ENCODE assay signal across 8 cellular contexts in genomic region chr1:53326088-53326597, GRCh38.
DNase-seq lines count a peak whose midpoint lies in the region; ATAC-seq lines count a peak whose summit lies in the region.

No MANE protein-coding gene starts in this region.

- DNase-seq in AG20443 (ENCODE audit: low spot score) (peak; percentile 94), NCI-H345 (lab: John Stamatoyannopoulos, UW) (peak; percentile 92), cerebellar cortex (ENCODE audit: low spot score) (peak; percentile 87), kidney glomerular epithelial cell (lab: John Stamatoyannopoulos, UW) (peak; percentile 90)
- DNase-seq in activated CD4-positive, CD25-positive, alpha-beta regulatory T cell (lab: John Stamatoyannopoulos, UW), result peak; percentile 88 to 96 (median 93)
- DNase-seq in stimulated activated CD4-positive, alpha-beta T cell treated with anti-CD3 and anti-CD28 coated beads, Interleukin-15, amount 100 ng/mL, for 24 hours, result peak; percentile 98

- ATAC-seq in GM19025 (IDR thresholded peaks at IDR 0.05; ENCODE audit: low read depth, unreplicated experiment) (peak; percentile 90), HG03196 (IDR thresholded peaks at IDR 0.05; ENCODE audit: unreplicated experiment) (peak; percentile 78)

Comparison
In these comparisons a context has a peak if more than half of its experiments do, and no peak if none do; other contexts are left out.
1. Peak in every context shown above with its lines: DNase-seq and ATAC-seq.